10 cellular contexts compared by ENCODE assay signal in the genomic region with DNA sequence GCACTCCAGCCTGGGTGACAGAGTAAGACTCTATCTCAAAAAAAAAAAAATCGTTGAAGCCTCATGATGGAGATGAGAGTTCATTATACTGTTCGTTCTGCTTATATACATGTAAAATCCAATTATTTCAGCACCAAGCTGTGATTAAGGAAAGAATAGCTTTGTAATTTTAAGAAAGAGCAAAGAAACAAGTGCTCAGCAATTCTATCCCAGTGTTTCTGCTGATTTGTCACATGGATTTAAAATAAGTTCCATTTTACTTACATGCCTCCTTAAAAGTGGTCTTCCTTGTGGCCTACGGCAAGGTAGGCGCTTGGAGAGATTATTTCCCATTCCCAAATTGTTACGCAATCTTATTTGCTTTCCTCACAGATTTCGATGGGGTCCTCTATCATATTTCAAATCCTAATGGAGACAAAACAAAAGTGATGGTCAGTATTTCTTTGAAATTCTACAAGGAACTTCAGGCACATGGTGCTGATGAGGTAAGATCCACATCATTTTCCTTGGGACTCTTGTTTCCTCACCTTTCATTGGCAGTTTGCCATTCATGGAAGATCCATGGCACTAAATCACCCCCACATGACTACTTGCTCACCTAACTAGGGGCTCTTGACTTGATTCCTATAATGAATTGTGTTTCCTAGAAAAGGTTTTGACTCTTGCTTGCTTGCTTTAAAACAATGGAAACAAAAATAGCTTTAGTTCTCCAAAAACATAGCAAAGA. TPM values are rescaled to one million over a fixed set of nuclear protein-coding genes. Genes with fewer than 3 reads are reported as not detected.
A peak's percentile ranks its signal among the peaks of the same experiment; 100 is the strongest.
DNase-seq lines count a peak whose midpoint lies in the region; ATAC-seq and TF ChIP-seq lines count a peak whose summit lies in the region.
"Had no signal": no experiment of that assay in that cellular context is flagged by ENCODE, and none has a peak within 500 bp of the region (broad histone marks: within the 10 kb centered on the region; RNA-seq: fewer than 3 reads in every experiment).

No MANE protein-coding gene starts in this region.

- H3K4me1 ChIP-seq in A673 (ENCODE audit: insufficient read depth, low read length, poor library complexity, severe bottlenecking) (peaks cover 25% of the 10 kb centered on the region), mesodermal cell (ENCODE audit: control insufficient read depth, insufficient read depth, low read length, poor library complexity, severe bottlenecking) (peaks cover 21% of the 10 kb centered on the region)

- ATAC-seq in HG03565 (IDR thresholded peaks at IDR 0.05; ENCODE audit: unreplicated experiment), result no peak

- BruUV-seq in A673 (replicated peaks; lab: Mats Ljungman, UMichigan), result no TSS peak

- H3K9me3 ChIP-seq in A673 (ENCODE audit: low read depth, low read length, poor library complexity, severe bottlenecking), result no peaks in the 10 kb centered on the region
- H3K9me3 ChIP-seq in mesodermal cell (ENCODE audit: control insufficient read depth, low read length), result no peaks in the 10 kb centered on the region
- H3K9me3 ChIP-seq: HAP-1 had no signal

- intact Hi-C loops in A673 (cut with micrococcal nuclease; ENCODE audit: unreplicated experiment), result no loop called here

- CTCF ChIA-PET in A673 (lab: Charles Lee), result interaction anchor here (0.7 kb wide), 1 partner anchor 52 kb away, joined by 3 read pairs; no protein-coding TSS in a partner anchor

- POLR2A ChIA-PET in A673 (lab: Charles Lee; ENCODE audit: low non-redundant PET), result no interaction called here

- peak overlapping the region; percentile 96 for H3K27ac ChIP-seq in A673 (ENCODE audit: low read depth, low read length, poor library complexity, severe bottlenecking)
- peak overlapping the region; percentile 70 for H3K27ac ChIP-seq in HL-60 (replicated peaks)
- peak overlapping the region; percentile 37 for H3K27ac ChIP-seq in mesodermal cell (ENCODE audit: low read depth, low read length, severe bottlenecking)

- TF ChIP-seq CTCF in A673 (conservative IDR thresholded peaks at IDR 0.05; ENCODE audit: low read depth, low read length) (no peak), HL-60 (IDR thresholded peaks at IDR 0.05; ENCODE audit: insufficient read depth, low read length) (no peak)

- H3K4me3 ChIP-seq in A673 (ENCODE audit: low read depth, low read length, poor library complexity, severe bottlenecking) (no peak overlapping the region), HL-60 (replicated peaks; ENCODE audit: insufficient read depth, low read length) (no peak overlapping the region), mesodermal cell (ENCODE audit: extremely low read depth, insufficient read depth, low read length, poor library complexity, severe bottlenecking) (no peak overlapping the region)
- H3K4me3 ChIP-seq: HAP-1 had no signal

- peaks cover 68% of the 10 kb centered on the region for H3K36me3 ChIP-seq in A673 (ENCODE audit: insufficient read depth, low read length, poor library complexity, severe bottlenecking)
- peaks cover 97% of the 10 kb centered on the region for H3K36me3 ChIP-seq in mesodermal cell (ENCODE audit: control insufficient read depth, insufficient read depth, low read length)

- no peaks in the 10 kb centered on the region for H3K27me3 ChIP-seq in A673 (replicated peaks; ENCODE audit: insufficient read depth, low read depth, low read length, poor library complexity)
- no peaks in the 10 kb centered on the region for H3K27me3 ChIP-seq in HL-60 (ENCODE audit: insufficient read depth, poor library complexity, severe bottlenecking)

- DNase-seq in A673 (ENCODE audit: low spot score), result peak; percentile 22
- no peak for DNase-seq in HL-60 (ENCODE audit: low read depth in 1 of 2, low spot score in 1 of 2)
- peak; percentile 52 for DNase-seq in amniotic epithelial cell (ENCODE audit: low read depth)
- DNase-seq in ecto neural progenitor cell (ENCODE audit: low spot score), result no peak
- no peak for DNase-seq in cerebellar cortex (ENCODE audit: low spot score)
- DNase-seq in activated T-cell treated with anti-CD3 and anti-CD28 coated beads, Interleukin-2, amount 50 U/mL, for 48 hours, result no peak
- DNase-seq: stimulated activated CD8-positive, alpha-beta memory T cell treated with anti-CD3 and anti-CD28 coated beads, Interleukin-4, amount 100 ng/mL, for 48 hours had no signal

- 95 to 100% methylated on average over 1 to 2 of the region's 6 CpGs for WGBS in mesodermal cell (ENCODE audit: insufficient coverage in 2 of 2), 2 experiments

RNA-seq across cellular contexts. Expression of gene ARPC2, which starts 11.5 kb away (rescaled TPM):
- 241 and 291 TPM in 2 replicates for total RNA-seq in A673 (2021)
- polyA plus RNA-seq in mesodermal cell (2013, experiment 1 of 2), result 418 TPM
- polyA plus RNA-seq in mesodermal cell (2013, experiment 2 of 2), result 394 TPM

RNA-seq across cellular contexts. Expression of gene GPBAR1, which starts 32.3 kb away (rescaled TPM):
- total RNA-seq in A673 (2021), result 0.30 and 0.46 TPM in 2 replicates
- polyA plus RNA-seq in mesodermal cell (2013, experiment 1 of 2), result 4.7 TPM
- 6.3 TPM for polyA plus RNA-seq in mesodermal cell (2013, experiment 2 of 2)

RNA-seq across cellular contexts. Expression of gene AAMP, which starts 41.4 kb away (rescaled TPM):
- 74.7 and 78.8 TPM in 2 replicates for total RNA-seq in A673 (2021)
- 69.8 TPM for polyA plus RNA-seq in mesodermal cell (2013, experiment 1 of 2)
- 59.2 TPM for polyA plus RNA-seq in mesodermal cell (2013, experiment 2 of 2)

RNA-seq across cellular contexts. Expression of gene PNKD, which starts 41.8 kb away (rescaled TPM):
- 36.7 and 44.9 TPM in 2 replicates for total RNA-seq in A673 (2021)
- 51.7 TPM for polyA plus RNA-seq in mesodermal cell (2013, experiment 1 of 2)
- polyA plus RNA-seq in mesodermal cell (2013, experiment 2 of 2), result 50.0 TPM

Comparison
In these comparisons a context has a peak if more than half of its experiments do, and no peak if none do; other contexts are left out.
1. DNase-seq: peak in A673 (single experiment) and amniotic epithelial cell (single experiment); none in HL-60 (0 of 2), ecto neural progenitor cell (single experiment), cerebellar cortex (single experiment) and activated T-cell treated with anti-CD3 and anti-CD28 coated beads, Interleukin-2, amount 50 U/mL, for 48 hours (0 of 2).
2. H3K27ac ChIP-seq: peak in every context shown above with its lines; median percentile 96 in A673; 70 in HL-60; 37 in mesodermal cell.